8 cellular contexts compared by ENCODE assay signal in genomic region chr14:67514650-67515385, GRCh38. TPM values are rescaled to one million over a fixed set of nuclear protein-coding genes. Genes with fewer than 3 reads are reported as not detected.
DNase-seq lines count a peak whose midpoint lies in the region; ATAC-seq, FAIRE-seq and TF ChIP-seq lines count a peak whose summit lies in the region.

No MANE protein-coding gene starts in this region.

- H3K4me3 ChIP-seq in liver (ENCODE audit: low read depth in 1 of 3, low read length in 3 of 3) = peak overlapping the region; percentile 57 to 94 (median 84)

- H3K27ac ChIP-seq in liver (ENCODE audit: low read depth in 1 of 2, low read length in 2 of 2) = peak overlapping the region; percentile 22 to 50

- H3K9ac ChIP-seq in liver (ENCODE audit: low read depth in 1 of 2, low read length in 2 of 2) = no peak overlapping the region

- H3K4me1 Mint-ChIP-seq in dendritic cell treated with granulocyte-macrophage colony-stimulating factor and Interleukin-4, amounts not matched to agents 40 ng/mL and 50 ng/mL, for 4 days (ENCODE audit: low read depth) = peaks cover 27% of the 10 kb centered on the region

- DNase-seq in ACHN (peak; percentile 42), KBM-7 (peak; percentile 29), RCC 7860 (ENCODE audit: low spot score) (no peak)
- DNase-seq in activated CD4-positive, alpha-beta T cell treated with anti-CD3 and anti-CD28 coated beads for 1 hour = peak; percentile 18
- peak; percentile 17 for DNase-seq in stimulated activated CD8-positive, alpha-beta memory T cell treated with anti-CD3 and anti-CD28 coated beads, Interleukin-12 subunit alpha, Interleukin-12 subunit beta, amount 100 ng/mL, for 4 hours (ENCODE audit: low read depth)

- FAIRE-seq in RCC 7860 (lab: Jason Lieb, UNC) = no peak

- intact Hi-C loops in dendritic cell treated with granulocyte-macrophage colony-stimulating factor and Interleukin-4, amounts not matched to agents 40 ng/mL and 50 ng/mL, for 4 days (cut with micrococcal nuclease) = loop anchor here (10.0 kb wide), 1 partner anchor 90 kb away; no protein-coding TSS in a partner anchor

- peak overlapping the region; percentile 94 for H3K4me3 Mint-ChIP-seq in dendritic cell treated with granulocyte-macrophage colony-stimulating factor and Interleukin-4, amounts not matched to agents 40 ng/mL and 50 ng/mL, for 4 days

- H3K9me3 ChIP-seq in liver (ENCODE audit: control insufficient read depth in 4 of 4, low read length in 3 of 4) = no peaks in the 10 kb centered on the region

- TF ChIP-seq CTCF in liver (IDR thresholded peaks at IDR 0.05; ENCODE audit: low read depth, low read length, missing input control) = no peak

- no peaks in the 10 kb centered on the region for H3K9me3 Mint-ChIP-seq in dendritic cell treated with granulocyte-macrophage colony-stimulating factor and Interleukin-4, amounts not matched to agents 40 ng/mL and 50 ng/mL, for 4 days

- H3K27me3 ChIP-seq in liver (ENCODE audit: control insufficient read depth in 4 of 4, insufficient read depth in 4 of 4, low read length in 3 of 4) = no peaks in the 10 kb centered on the region

- peak overlapping the region; percentile 90 for H3K27ac Mint-ChIP-seq in dendritic cell treated with granulocyte-macrophage colony-stimulating factor and Interleukin-4, amounts not matched to agents 40 ng/mL and 50 ng/mL, for 4 days

- H3K27me3 Mint-ChIP-seq in dendritic cell treated with granulocyte-macrophage colony-stimulating factor and Interleukin-4, amounts not matched to agents 40 ng/mL and 50 ng/mL, for 4 days = peaks cover 20% of the 10 kb centered on the region

- no peaks in the 10 kb centered on the region for H3K36me3 ChIP-seq in liver (ENCODE audit: control insufficient read depth in 4 of 4, insufficient read depth in 3 of 4, low read depth in 1 of 4, low read length in 3 of 4)

- WGBS in liver = 1% methylated on average over 75 of the region's 75 CpGs

- H3K4me1 ChIP-seq in liver (ENCODE audit: control insufficient read depth in 4 of 4, insufficient read depth in 4 of 4, low read length in 3 of 4) = peaks cover 0 to 12% (median 7%) of the 10 kb centered on the region in 4 donors

- ATAC-seq in GM18909 (IDR thresholded peaks at IDR 0.05; ENCODE audit: poor library complexity, unreplicated experiment) = peak; percentile 47

- no peak for TF ChIP-seq RAD21 in liver (IDR thresholded peaks at IDR 0.05)

- peaks cover 6% of the 10 kb centered on the region for H3K36me3 Mint-ChIP-seq in dendritic cell treated with granulocyte-macrophage colony-stimulating factor and Interleukin-4, amounts not matched to agents 40 ng/mL and 50 ng/mL, for 4 days (ENCODE audit: low read depth)

- in situ Hi-C loops in ACHN (cut with HindIII; ENCODE audit: low pct_ligation_motif_present, low pct_unique_long_range_greater_than_20kb, low sequenced_read_pairs) (no loop called here), KBM-7 (cut with MboI; ENCODE audit: low pct_unique_long_range_greater_than_20kb, low sequenced_read_pairs) (no loop called here)

TF ChIP-seq in liver, 16 proteins besides CTCF, POLR2A, EP300 and RAD21:
- TF ChIP-seq, protein P1, sequence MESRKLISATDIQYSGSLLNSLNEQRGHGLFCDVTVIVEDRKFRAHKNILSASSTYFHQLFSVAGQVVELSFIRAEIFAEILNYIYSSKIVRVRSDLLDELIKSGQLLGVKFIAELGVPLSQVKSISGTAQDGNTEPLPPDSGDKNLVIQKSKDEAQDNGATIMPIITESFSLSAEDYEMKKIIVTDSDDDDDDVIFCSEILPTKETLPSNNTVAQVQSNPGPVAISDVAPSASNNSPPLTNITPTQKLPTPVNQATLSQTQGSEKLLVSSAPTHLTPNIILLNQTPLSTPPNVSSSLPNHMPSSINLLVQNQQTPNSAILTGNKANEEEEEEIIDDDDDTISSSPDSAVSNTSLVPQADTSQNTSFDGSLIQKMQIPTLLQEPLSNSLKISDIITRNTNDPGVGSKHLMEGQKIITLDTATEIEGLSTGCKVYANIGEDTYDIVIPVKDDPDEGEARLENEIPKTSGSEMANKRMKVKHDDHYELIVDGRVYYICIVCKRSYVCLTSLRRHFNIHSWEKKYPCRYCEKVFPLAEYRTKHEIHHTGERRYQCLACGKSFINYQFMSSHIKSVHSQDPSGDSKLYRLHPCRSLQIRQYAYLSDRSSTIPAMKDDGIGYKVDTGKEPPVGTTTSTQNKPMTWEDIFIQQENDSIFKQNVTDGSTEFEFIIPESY (IDR thresholded peaks at IDR 0.05) = no peak
- TF ChIP-seq EGR1 (IDR thresholded peaks at IDR 0.05; ENCODE audit: low read depth in 2 of 2) (no peak), YY1 (IDR thresholded peaks at IDR 0.05) (no peak), NR2F2 (IDR thresholded peaks at IDR 0.05) (no peak), REST (IDR thresholded peaks at IDR 0.05) (no peak), RXRA (IDR thresholded peaks at IDR 0.05) (no peak), GABPA (IDR thresholded peaks at IDR 0.05 in 1 of 2, conservative IDR thresholded peaks at IDR 0.05 in 1 of 2) (no peak), FOXA2 (IDR thresholded peaks at IDR 0.05) (no peak), HNF4G (IDR thresholded peaks at IDR 0.05) (no peak), SP1 (IDR thresholded peaks at IDR 0.05) (no peak), JUND (IDR thresholded peaks at IDR 0.05) (no peak), HNF4A (conservative IDR thresholded peaks at IDR 0.05) (no peak), FOXA1 (IDR thresholded peaks at IDR 0.05) (no peak), TAF1 (conservative IDR thresholded peaks at IDR 0.05) (no peak)
- TF ChIP-seq, protein P2, sequence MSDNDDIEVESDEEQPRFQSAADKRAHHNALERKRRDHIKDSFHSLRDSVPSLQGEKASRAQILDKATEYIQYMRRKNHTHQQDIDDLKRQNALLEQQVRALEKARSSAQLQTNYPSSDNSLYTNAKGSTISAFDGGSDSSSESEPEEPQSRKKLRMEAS (IDR thresholded peaks at IDR 0.05) = no peak
- TF ChIP-seq, protein P3, sequence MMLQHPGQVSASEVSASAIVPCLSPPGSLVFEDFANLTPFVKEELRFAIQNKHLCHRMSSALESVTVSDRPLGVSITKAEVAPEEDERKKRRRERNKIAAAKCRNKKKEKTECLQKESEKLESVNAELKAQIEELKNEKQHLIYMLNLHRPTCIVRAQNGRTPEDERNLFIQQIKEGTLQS (IDR thresholded peaks at IDR 0.05) = no peak

RNA-seq across cellular contexts. Expression of gene PLEKHH1, which starts 18.3 kb away (rescaled TPM):
- total RNA-seq in liver = 1 to 10 TPM; 1.3 to 2.4 TPM
- under 1 TPM; 0.46 to 0.53 TPM for polyA plus RNA-seq in liver

RNA-seq across cellular contexts. Expression of gene TMEM229B, which starts 26.3 kb away (rescaled TPM):
- 1 to 10 TPM; 1.7 to 2.0 TPM for total RNA-seq in liver
- polyA plus RNA-seq in liver = 1 to 10 TPM in 1 of 2 donors, under 1 TPM in 1; 0.40 to 1.5 TPM
